ENCODE assay signal across 13 cellular contexts in genomic region chr1:21255943-21256320, GRCh38. TPM values are rescaled to one million over a fixed set of nuclear protein-coding genes. Genes with fewer than 3 reads are reported as not detected.
DNase-seq lines count a peak whose midpoint lies in the region; ATAC-seq, FAIRE-seq and TF ChIP-seq lines count a peak whose summit lies in the region.
"Had no signal": no experiment of that assay in that cellular context is flagged by ENCODE, and none has a peak within 500 bp of the region (broad histone marks: within the 10 kb centered on the region; RNA-seq: fewer than 3 reads in every experiment).

No MANE protein-coding gene starts in this region.

- H3K27ac ChIP-seq in esophagus muscularis mucosa (replicated peaks in 1 of 4) (peak overlapping the region in 3 of 4 donors; percentile 53 to 72 (median 67)), thoracic aorta (peak overlapping the region; percentile 88 to 92)
- H3K27ac ChIP-seq: KMS-11 had no signal

- no peak overlapping the region for H3K4me3 ChIP-seq in esophagus muscularis mucosa
- H3K4me3 ChIP-seq in thoracic aorta, result no peak overlapping the region
- H3K4me3 ChIP-seq: MG63 had no signal

- H3K27ac Mint-ChIP-seq in activated naive CD8-positive, alpha-beta T cell treated with anti-CD3 and anti-CD28 coated beads for 36 hours, result peak overlapping the region; percentile 62

- no peak for ATAC-seq in Right ventricle myocardium superior (ENCODE audit: poor library complexity)
- no peak for ATAC-seq in left cardiac atrium
- ATAC-seq in thoracic aorta (ENCODE audit: insufficient number of reproducible peaks, low FRiP score, low read depth), result no peak
- no peak for ATAC-seq in HG03378 (IDR thresholded peaks at IDR 0.05; ENCODE audit: unreplicated experiment)
- ATAC-seq in GM21786 (IDR thresholded peaks at IDR 0.05; ENCODE audit: unreplicated experiment), result no peak

- TF ChIP-seq CTCF in esophagus muscularis mucosa (IDR thresholded peaks at IDR 0.05), result no peak
- no peak for TF ChIP-seq CTCF in thoracic aorta (IDR thresholded peaks at IDR 0.05)

- no peak for TF ChIP-seq EP300 in esophagus muscularis mucosa (IDR thresholded peaks at IDR 0.05)

- no peaks in the 10 kb centered on the region for H3K27me3 ChIP-seq in esophagus muscularis mucosa
- H3K27me3 ChIP-seq in thoracic aorta (replicated peaks; ENCODE audit: insufficient read depth), result no peaks in the 10 kb centered on the region
- H3K27me3 ChIP-seq: MG63 had no signal

- H3K4me3 Mint-ChIP-seq in activated naive CD8-positive, alpha-beta T cell treated with anti-CD3 and anti-CD28 coated beads for 36 hours, result no peak overlapping the region
- H3K4me3 Mint-ChIP-seq: CD14-positive monocyte, HFFc6 had no signal

- no peaks in the 10 kb centered on the region for H3K27me3 Mint-ChIP-seq in activated naive CD8-positive, alpha-beta T cell treated with anti-CD3 and anti-CD28 coated beads for 36 hours

- peaks cover 39 to 55% (median 51%) of the 10 kb centered on the region in 4 donors for H3K4me1 ChIP-seq in esophagus muscularis mucosa
- H3K4me1 ChIP-seq in thoracic aorta (ENCODE audit: control insufficient read depth in 1 of 2, low read depth in 2 of 2), result peaks cover 29 to 66% of the 10 kb centered on the region in 2 donors

- peaks cover 9 to 93% (median 78%) of the 10 kb centered on the region in 4 donors for H3K36me3 ChIP-seq in esophagus muscularis mucosa
- peaks cover 30% of the 10 kb centered on the region for H3K36me3 ChIP-seq in thoracic aorta
- H3K36me3 ChIP-seq: MG63 had no signal

- no peaks in the 10 kb centered on the region for H3K9me3 Mint-ChIP-seq in activated naive CD8-positive, alpha-beta T cell treated with anti-CD3 and anti-CD28 coated beads for 36 hours
- H3K9me3 Mint-ChIP-seq: HFFc6 had no signal

- peaks cover 52% of the 10 kb centered on the region for H3K4me1 Mint-ChIP-seq in activated naive CD8-positive, alpha-beta T cell treated with anti-CD3 and anti-CD28 coated beads for 36 hours

- no peak for FAIRE-seq in GM12892 (lab: Jason Lieb, UNC)
- FAIRE-seq: H54 had no signal

- H3K9me3 ChIP-seq in esophagus muscularis mucosa (no peaks in the 10 kb centered on the region), thoracic aorta (no peaks in the 10 kb centered on the region)
- H3K9me3 ChIP-seq: MG63 had no signal

- peak; percentile 39 for DNase-seq in Right ventricle myocardium superior
- DNase-seq in left cardiac atrium, result no peak
- DNase-seq in activated naive CD8-positive, alpha-beta T cell treated with anti-CD3 and anti-CD28 coated beads for 36 hours, result no peak
- DNase-seq in esophagus muscularis mucosa (ENCODE audit: extremely low spot score), result no peak
- no peak for DNase-seq in thoracic aorta (ENCODE audit: low spot score)
- DNase-seq in GM12892 (ENCODE audit: insufficient read length), result no peak

- intact Hi-C loops in Right ventricle myocardium superior (cut with DNase I), result loop anchor here (5.0 kb wide), 2 partner anchors 86 to 111 kb away; no protein-coding TSS in a partner anchor
- intact Hi-C loops in left cardiac atrium (cut with DNase I), result loop anchor here (1.0 to 5.0 kb wide), 2 partner anchors 86 to 112 kb away; no protein-coding TSS in a partner anchor
- intact Hi-C loops in esophagus muscularis mucosa (cut with DNase I), result loop anchor here (1.0 to 5.0 kb wide), 3 partner anchors 14 to 112 kb away; no protein-coding TSS in a partner anchor

- H3K36me3 Mint-ChIP-seq in activated naive CD8-positive, alpha-beta T cell treated with anti-CD3 and anti-CD28 coated beads for 36 hours, result peaks cover 54% of the 10 kb centered on the region

- TF ChIP-seq POLR2A in esophagus muscularis mucosa (IDR thresholded peaks at IDR 0.05; ENCODE audit: low read depth), result no peak
- no peak for TF ChIP-seq POLR2A in GM12892 (IDR thresholded peaks at IDR 0.05; ENCODE audit: low read depth, low read length)

- 94% methylated on average over 12 of the region's 14 CpGs for WGBS in esophagus muscularis mucosa

RNA-seq across cellular contexts. Expression of gene ECE1, which starts 34.3 kb away (rescaled TPM):
- total RNA-seq in Right ventricle myocardium superior, result 45.3 TPM
- total RNA-seq in left cardiac atrium, result 100 to 1,000 TPM in 1 of 2 donors, 10 to 100 TPM in 1; 66.2 to 138 TPM
- 100 to 1,000 TPM in 1 of 2 experiments, 10 to 100 TPM in 1; 95.6 to 101 TPM for total RNA-seq in activated naive CD8-positive, alpha-beta T cell treated with anti-CD3 and anti-CD28 coated beads for 36 hours
- total RNA-seq in esophagus muscularis mucosa, result 100 to 1,000 TPM in 1 of 4 donors, 10 to 100 TPM in 3; 53.6 to 101 (median 80.7) TPM
- total RNA-seq in thoracic aorta, result 100 to 1,000 TPM; 103 to 124 TPM
- polyA plus RNA-seq in GM12892 (2012; ENCODE audit: missing spikeins), result 16.7 TPM
